Comparison of ENCODE assay signal across 13 cellular contexts in the genomic region with DNA sequence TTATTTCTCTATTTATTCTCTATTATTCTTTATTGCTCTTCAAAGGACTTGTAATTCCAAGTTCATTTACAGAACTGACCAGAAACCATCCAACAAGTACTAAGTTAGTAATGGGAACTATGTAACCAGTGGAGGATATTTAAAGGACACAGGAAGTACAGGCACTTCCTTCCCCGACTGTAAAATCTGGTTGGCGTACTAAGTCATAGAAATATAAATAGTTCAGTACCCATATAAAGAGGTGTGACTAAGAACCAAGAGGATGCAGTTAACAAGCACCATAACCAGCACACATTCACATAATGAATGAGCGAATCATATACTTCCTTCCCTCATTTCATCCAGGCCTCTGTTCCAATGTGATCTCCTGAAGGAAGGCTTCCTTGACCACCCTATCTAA. TPM values are rescaled to one million over a fixed set of nuclear protein-coding genes. Genes with fewer than 3 reads are reported as not detected.
DNase-seq lines count a peak whose midpoint lies in the region; ATAC-seq and TF ChIP-seq lines count a peak whose summit lies in the region.
"Had no signal": no experiment of that assay in that cellular context is flagged by ENCODE, and none has a peak within 500 bp of the region (broad histone marks: within the 10 kb centered on the region; RNA-seq: fewer than 3 reads in every experiment).

No MANE protein-coding gene starts in this region.

- CTCF ChIA-PET in T-cell (lab: Charles Lee), result interaction anchor here in 1 of 2 donors (0.6 to 1.1 kb wide), 2 partner anchors 10 to 53 kb away, joined by 3 to 6 read pairs; no protein-coding TSS in a partner anchor

- H3K27me3 Mint-ChIP-seq in T-cell, result no peaks in the 10 kb centered on the region
- H3K27me3 Mint-ChIP-seq: CD4-positive, alpha-beta T cell had no signal

- no peak overlapping the region for H3K4me3 Mint-ChIP-seq in T-cell
- H3K4me3 Mint-ChIP-seq: CD4-positive, alpha-beta T cell had no signal

- H3K4me1 ChIP-seq in esophagus squamous epithelium, result peaks cover 6 to 22% (median 12%) of the 10 kb centered on the region in 3 donors

- peaks cover 24 to 38% (median 25%) of the 10 kb centered on the region in 3 donors for H3K4me1 Mint-ChIP-seq in T-cell

- no peak overlapping the region for H3K4me3 ChIP-seq in esophagus squamous epithelium
- H3K4me3 ChIP-seq: SK-N-MC, suprapubic skin had no signal

- TF ChIP-seq CTCF in esophagus squamous epithelium (IDR thresholded peaks at IDR 0.05), result no peak

- no peaks in the 10 kb centered on the region for H3K9me3 ChIP-seq in esophagus squamous epithelium
- H3K9me3 ChIP-seq: suprapubic skin had no signal

- DNase-seq in EH (ENCODE audit: low read depth), result peak; percentile 88
- DNase-seq in SKM-1 (lab: John Stamatoyannopoulos, UW; ENCODE audit: unreplicated experiment), result peak; percentile 62
- DNase-seq in iris pigment epithelial cell (ENCODE audit: low read depth), result peak; percentile 61
- no peak for DNase-seq in cerebellar nuclear complex (lab: John Stamatoyannopoulos, UW)
- DNase-seq in esophagus squamous epithelium (lab: John Stamatoyannopoulos, UW), result no peak
- no peak for DNase-seq in T-cell
- DNase-seq: CD4-positive, alpha-beta T cell; naive thymus-derived CD8-positive, alpha-beta T cell; stimulated activated CD4-positive, alpha-beta T cell treated with anti-CD3 and anti-CD28 coated beads, Interleukin-1b, Interleukin-23, amount 100 ng/mL, for 48 hours had no signal

- H3K27ac ChIP-seq in esophagus squamous epithelium, result peak overlapping the region in 2 of 4 donors; percentile 13 to 34
- H3K27ac ChIP-seq: SK-N-MC, suprapubic skin had no signal

- H3K27ac Mint-ChIP-seq in T-cell, result no peak overlapping the region
- H3K27ac Mint-ChIP-seq: CD4-positive, alpha-beta T cell had no signal

- no peaks in the 10 kb centered on the region for H3K27me3 ChIP-seq in esophagus squamous epithelium
- H3K27me3 ChIP-seq: suprapubic skin had no signal

- POLR2A ChIA-PET in T-cell (lab: Charles Lee), result interaction anchor here in 1 of 2 donors (0.6 kb wide), 1 partner anchor 666 kb away, joined by 3 read pairs; no protein-coding TSS in a partner anchor

- no peaks in the 10 kb centered on the region for H3K36me3 ChIP-seq in esophagus squamous epithelium
- H3K36me3 ChIP-seq: suprapubic skin had no signal

- no peaks in the 10 kb centered on the region for H3K36me3 Mint-ChIP-seq in T-cell
- H3K36me3 Mint-ChIP-seq: naive thymus-derived CD8-positive, alpha-beta T cell had no signal

- no peak for TF ChIP-seq POLR2A in esophagus squamous epithelium (IDR thresholded peaks at IDR 0.05)

- intact Hi-C loops in esophagus squamous epithelium (cut with DNase I), result loop anchor here (10.0 kb wide), 1 partner anchor 62 kb away; the partner anchor contains the start of gene METAP1

- 33 to 40% methylated on average over 3 of the region's 3 CpGs for WGBS in esophagus squamous epithelium, 2 donors

- ATAC-seq in HG03175 (IDR thresholded peaks at IDR 0.05; ENCODE audit: unreplicated experiment), result peak; percentile 16
- ATAC-seq in HG02642 (IDR thresholded peaks at IDR 0.05; ENCODE audit: poor library complexity, unreplicated experiment), result no peak
- ATAC-seq in T-cell (replicated peaks in 1 of 4), result no peak
- ATAC-seq: naive thymus-derived CD8-positive, alpha-beta T cell had no signal

- no peaks in the 10 kb centered on the region for H3K9me3 Mint-ChIP-seq in T-cell
- H3K9me3 Mint-ChIP-seq: CD4-positive, alpha-beta T cell; naive thymus-derived CD8-positive, alpha-beta T cell had no signal

RNA-seq across cellular contexts. Expression of gene EIF4E, which starts 3.6 kb away (rescaled TPM):
- total RNA-seq in esophagus squamous epithelium, result 100 to 1,000 TPM in 3 of 4 donors, 10 to 100 TPM in 1; 86.1 to 149 (median 125) TPM
- 10 to 100 TPM; 39.4 to 60.6 (median 56.4) TPM for total RNA-seq in T-cell

Comparison
In these comparisons a context has a peak if more than half of its experiments do, and no peak if none do; other contexts are left out.
1. DNase-seq: peak in EH (single experiment), SKM-1 (single experiment) and iris pigment epithelial cell (single experiment); none in cerebellar nuclear complex (0 of 2), esophagus squamous epithelium (single experiment) and T-cell (0 of 34).